Comparison of ENCODE assay signal across 1 cellular context in the genomic region with DNA sequence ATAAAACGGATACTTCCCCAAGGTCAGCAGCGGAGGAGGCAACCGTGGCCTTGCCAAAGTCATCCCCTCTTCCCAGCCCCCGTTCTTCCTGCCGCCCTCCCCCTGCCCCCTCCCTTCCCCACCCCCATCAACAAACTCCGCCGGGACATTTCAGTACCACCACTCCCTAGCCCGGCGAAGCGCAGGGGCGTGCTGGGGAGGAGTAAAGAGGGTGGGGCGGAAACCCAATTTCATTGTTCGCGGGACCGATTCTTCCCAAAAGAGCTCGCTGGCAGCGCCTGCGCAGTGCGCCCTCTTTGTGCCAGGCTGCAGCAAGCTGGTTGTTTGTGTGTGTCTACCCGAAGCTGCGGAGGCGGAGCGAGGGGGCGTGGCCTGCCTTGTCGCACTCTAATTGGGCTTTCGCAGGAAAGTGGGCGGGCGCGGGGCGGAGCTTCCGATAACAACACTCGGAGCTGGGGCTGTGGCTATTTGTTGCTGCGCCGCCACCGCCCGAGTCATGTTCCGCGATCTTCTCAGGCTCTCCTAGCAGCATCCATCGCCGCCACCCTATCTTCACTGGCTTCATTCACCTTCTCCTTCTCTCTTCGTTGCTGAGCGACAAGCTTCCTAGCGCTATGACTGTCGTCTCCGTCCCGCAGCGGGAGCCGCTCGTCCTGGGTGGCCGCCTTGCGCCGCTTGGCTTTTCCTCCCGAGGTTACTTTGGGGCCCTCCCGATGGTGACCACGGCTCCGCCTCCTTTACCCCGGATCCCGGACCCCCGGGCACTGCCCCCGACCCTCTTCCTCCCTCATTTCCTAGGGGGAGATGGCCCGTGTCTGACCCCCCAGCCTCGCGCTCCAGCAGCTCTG.
TF ChIP-seq lines count a peak whose summit lies in the region.

A gene (plus strand): TSS at position 471 of the 848 bp plus-strand sequence. CDS start 144 bp downstream, at position 615.

TF ChIP-seq in SK-N-SH, 30 proteins besides CTCF, POLR2A, EP300 and RAD21 (continued from another document):
- TF ChIP-seq, protein P1, sequence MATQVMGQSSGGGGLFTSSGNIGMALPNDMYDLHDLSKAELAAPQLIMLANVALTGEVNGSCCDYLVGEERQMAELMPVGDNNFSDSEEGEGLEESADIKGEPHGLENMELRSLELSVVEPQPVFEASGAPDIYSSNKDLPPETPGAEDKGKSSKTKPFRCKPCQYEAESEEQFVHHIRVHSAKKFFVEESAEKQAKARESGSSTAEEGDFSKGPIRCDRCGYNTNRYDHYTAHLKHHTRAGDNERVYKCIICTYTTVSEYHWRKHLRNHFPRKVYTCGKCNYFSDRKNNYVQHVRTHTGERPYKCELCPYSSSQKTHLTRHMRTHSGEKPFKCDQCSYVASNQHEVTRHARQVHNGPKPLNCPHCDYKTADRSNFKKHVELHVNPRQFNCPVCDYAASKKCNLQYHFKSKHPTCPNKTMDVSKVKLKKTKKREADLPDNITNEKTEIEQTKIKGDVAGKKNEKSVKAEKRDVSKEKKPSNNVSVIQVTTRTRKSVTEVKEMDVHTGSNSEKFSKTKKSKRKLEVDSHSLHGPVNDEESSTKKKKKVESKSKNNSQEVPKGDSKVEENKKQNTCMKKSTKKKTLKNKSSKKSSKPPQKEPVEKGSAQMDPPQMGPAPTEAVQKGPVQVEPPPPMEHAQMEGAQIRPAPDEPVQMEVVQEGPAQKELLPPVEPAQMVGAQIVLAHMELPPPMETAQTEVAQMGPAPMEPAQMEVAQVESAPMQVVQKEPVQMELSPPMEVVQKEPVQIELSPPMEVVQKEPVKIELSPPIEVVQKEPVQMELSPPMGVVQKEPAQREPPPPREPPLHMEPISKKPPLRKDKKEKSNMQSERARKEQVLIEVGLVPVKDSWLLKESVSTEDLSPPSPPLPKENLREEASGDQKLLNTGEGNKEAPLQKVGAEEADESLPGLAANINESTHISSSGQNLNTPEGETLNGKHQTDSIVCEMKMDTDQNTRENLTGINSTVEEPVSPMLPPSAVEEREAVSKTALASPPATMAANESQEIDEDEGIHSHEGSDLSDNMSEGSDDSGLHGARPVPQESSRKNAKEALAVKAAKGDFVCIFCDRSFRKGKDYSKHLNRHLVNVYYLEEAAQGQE (IDR thresholded peaks at IDR 0.05; ENCODE audit: low read depth, low read length): no peak
- TF ChIP-seq CHD2 (IDR thresholded peaks at IDR 0.05; ENCODE audit: low read length, partially characterized antibody): no peak
- TF ChIP-seq EZH2phosphoT487 (IDR thresholded peaks at IDR 0.05; ENCODE audit: borderline replicate concordance, low read depth): no peak
- TF ChIP-seq, protein P2, sequence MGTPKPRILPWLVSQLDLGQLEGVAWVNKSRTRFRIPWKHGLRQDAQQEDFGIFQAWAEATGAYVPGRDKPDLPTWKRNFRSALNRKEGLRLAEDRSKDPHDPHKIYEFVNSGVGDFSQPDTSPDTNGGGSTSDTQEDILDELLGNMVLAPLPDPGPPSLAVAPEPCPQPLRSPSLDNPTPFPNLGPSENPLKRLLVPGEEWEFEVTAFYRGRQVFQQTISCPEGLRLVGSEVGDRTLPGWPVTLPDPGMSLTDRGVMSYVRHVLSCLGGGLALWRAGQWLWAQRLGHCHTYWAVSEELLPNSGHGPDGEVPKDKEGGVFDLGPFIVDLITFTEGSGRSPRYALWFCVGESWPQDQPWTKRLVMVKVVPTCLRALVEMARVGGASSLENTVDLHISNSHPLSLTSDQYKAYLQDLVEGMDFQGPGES (IDR thresholded peaks at IDR 0.05; ENCODE audit: low read depth, low read length): no peak
- TF ChIP-seq SIN3A (IDR thresholded peaks at IDR 0.05; ENCODE audit: borderline replicate concordance, low read depth, low read length): peak; percentile 88; the same call in 1 of the 2 replicates
- 0 out of 2 replicates have a peak, but pooled peaks have one; percentile 47 for TF ChIP-seq RFX5 (IDR thresholded peaks at IDR 0.05; ENCODE audit: low read length)
- TF ChIP-seq SMC3 (IDR thresholded peaks at IDR 0.05; ENCODE audit: low read depth, low read length): no peak
- TF ChIP-seq, protein P3, sequence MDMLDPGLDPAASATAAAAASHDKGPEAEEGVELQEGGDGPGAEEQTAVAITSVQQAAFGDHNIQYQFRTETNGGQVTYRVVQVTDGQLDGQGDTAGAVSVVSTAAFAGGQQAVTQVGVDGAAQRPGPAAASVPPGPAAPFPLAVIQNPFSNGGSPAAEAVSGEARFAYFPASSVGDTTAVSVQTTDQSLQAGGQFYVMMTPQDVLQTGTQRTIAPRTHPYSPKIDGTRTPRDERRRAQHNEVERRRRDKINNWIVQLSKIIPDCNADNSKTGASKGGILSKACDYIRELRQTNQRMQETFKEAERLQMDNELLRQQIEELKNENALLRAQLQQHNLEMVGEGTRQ (IDR thresholded peaks at IDR 0.05; ENCODE audit: borderline replicate concordance, low read depth, low read length): no peak
